19 cellular contexts compared by ENCODE assay signal in genomic region chr18:75097491-75098225, GRCh38.
A peak's percentile ranks its signal among the peaks of the same experiment; 100 is the strongest.
DNase-seq lines count a peak whose midpoint lies in the region; ATAC-seq and TF ChIP-seq lines count a peak whose summit lies in the region.
"Had no signal": no experiment of that assay in that cellular context is flagged by ENCODE, and none has a peak within 500 bp of the region (broad histone marks: within the 10 kb centered on the region; RNA-seq: fewer than 3 reads in every experiment).

No MANE protein-coding gene starts in this region.

- no peaks in the 10 kb centered on the region for H3K4me1 ChIP-seq in right atrium auricular region
- H3K4me1 ChIP-seq in mesendoderm (ENCODE audit: control insufficient read depth, low read depth, low read length), result no peaks in the 10 kb centered on the region
- H3K4me1 ChIP-seq: BLaER1, SJCRH30 had no signal

- H3K56ac ChIP-seq in mesendoderm (ENCODE audit: low read length), result no peak overlapping the region

- no peak overlapping the region for H2BK120ac ChIP-seq in mesendoderm (ENCODE audit: low read depth, low read length)

- no peak overlapping the region for H2BK5ac ChIP-seq in mesendoderm (ENCODE audit: low read length)

- no peak overlapping the region for H3K4ac ChIP-seq in mesendoderm (ENCODE audit: low read depth, low read length)

- no peak overlapping the region for H3K27ac ChIP-seq in right atrium auricular region
- H3K27ac ChIP-seq in mesendoderm (ENCODE audit: low read depth, low read length), result no peak overlapping the region
- H3K27ac ChIP-seq: BLaER1, SJCRH30 had no signal

- H3K79me2 ChIP-seq in mesendoderm (ENCODE audit: control insufficient read depth, insufficient read depth, low read length), result no peaks in the 10 kb centered on the region

- H3K9ac ChIP-seq in mesendoderm (ENCODE audit: low read length), result no peak overlapping the region
- H3K9ac ChIP-seq: BLaER1 had no signal

- ATAC-seq in Right ventricle myocardium inferior (no peak), HG02852 (IDR thresholded peaks at IDR 0.05; ENCODE audit: unreplicated experiment) (no peak)
- ATAC-seq: HCT116, K562 had no signal

- intact Hi-C loops in Right ventricle myocardium inferior (cut with DNase I), result no loop called here

- WGBS in mesendoderm (ENCODE audit: extremely low coverage, insufficient coverage, low lambda C conversion rate), result no CpG with 5 or more reads among the region's 6 CpGs

- TF ChIP-seq CTCF in right atrium auricular region (IDR thresholded peaks at IDR 0.05), result no peak

- no peak overlapping the region for H3K4me2 ChIP-seq in mesendoderm (ENCODE audit: low read length)
- H3K4me2 ChIP-seq: BLaER1 had no signal

- no peak overlapping the region for H4K5ac ChIP-seq in mesendoderm (ENCODE audit: low read length)

- H3K18ac ChIP-seq in mesendoderm (ENCODE audit: low read length), result no peak overlapping the region

- no peaks in the 10 kb centered on the region for H3K36me3 ChIP-seq in right atrium auricular region
- H3K36me3 ChIP-seq in mesendoderm (ENCODE audit: control insufficient read depth, insufficient read depth, low read length), result no peaks in the 10 kb centered on the region
- H3K36me3 ChIP-seq: SJCRH30 had no signal

- no peak overlapping the region for H3K4me3 ChIP-seq in right atrium auricular region
- no peak overlapping the region for H3K4me3 ChIP-seq in mesendoderm (ENCODE audit: low read length)
- H3K4me3 ChIP-seq: BLaER1, K562, SJCRH30 had no signal

- no peaks in the 10 kb centered on the region for H3K27me3 ChIP-seq in right atrium auricular region
- no peaks in the 10 kb centered on the region for H3K27me3 ChIP-seq in mesendoderm (ENCODE audit: insufficient read depth, low read length, poor library complexity)
- H3K27me3 ChIP-seq: BLaER1, SJCRH30 had no signal

- H4K8ac ChIP-seq in mesendoderm (ENCODE audit: low read depth, low read length), result no peak overlapping the region

- DNase-seq in right atrium auricular region (ENCODE audit: low spot score) (peak; percentile 34), Right ventricle myocardium inferior (ENCODE audit: missing footprints) (no peak), mesendoderm (peak; percentile 4), DMS 273 (lab: John Stamatoyannopoulos, UW; ENCODE audit: unreplicated experiment) (no peak)
- DNase-seq in stimulated activated CD8-positive, alpha-beta memory T cell treated with anti-CD3 and anti-CD28 coated beads, Interleukin-4, amount 100 ng/mL, for 48 hours, result peak; percentile 13
- DNase-seq in stimulated activated naive CD4-positive, alpha-beta T cell treated with Interleukin-2 at 50 U/mL for 16 hours (lab: John Stamatoyannopoulos, UW), result no peak
- DNase-seq: CD4-positive, CD25-positive, alpha-beta regulatory T cell; Kasumi-1; NCI-H1092 treated with DMSO at 0.1 percent for 48 hours; NCI-H1436 treated with DMSO at 0.1 percent for 48 hours; NCI-H187 treated with DMSO at 0.1 percent for 48 hours; NCI-H446; NCI-H524 treated with DMSO at 0.1 percent for 48 hours; NCI-H774; SJCRH30 had no signal

- H2AK5ac ChIP-seq in mesendoderm (ENCODE audit: low read length), result no peak overlapping the region

- no peak overlapping the region for H2BK15ac ChIP-seq in mesendoderm (replicated peaks; ENCODE audit: low read depth)

- no peaks in the 10 kb centered on the region for H3K79me1 ChIP-seq in mesendoderm (ENCODE audit: low read length)

- no peak overlapping the region for H3K23ac ChIP-seq in mesendoderm (ENCODE audit: low read length)

- H3K9me3 ChIP-seq in right atrium auricular region, result no peaks in the 10 kb centered on the region
- H3K9me3 ChIP-seq: SJCRH30 had no signal

Comparison
In these comparisons a context has a peak if more than half of its experiments do, and no peak if none do; other contexts are left out.
1. DNase-seq: peak in right atrium auricular region (single experiment), mesendoderm (single experiment) and stimulated activated CD8-positive, alpha-beta memory T cell treated with anti-CD3 and anti-CD28 coated beads, Interleukin-4, amount 100 ng/mL, for 48 hours (single experiment); none in Right ventricle myocardium inferior (single experiment), DMS 273 (single experiment) and stimulated activated naive CD4-positive, alpha-beta T cell treated with Interleukin-2 at 50 U/mL for 16 hours (single experiment).